ENCODE assay signal across 1 cellular context in genomic region chr17:39926588-39927100, GRCh38.
TF ChIP-seq lines count a peak whose summit lies in the region.

No MANE protein-coding gene starts in this region.

TF ChIP-seq in HEK293, 187 proteins besides CTCF, POLR2A, EP300 and RAD21 (continued from another document):
- TF ChIP-seq ZNF548 (tag by site-specific recombination; IDR thresholded peaks at IDR 0.05) (peak; percentile 94), BCL6B (tag by site-specific recombination; IDR thresholded peaks at IDR 0.05) (no peak), PBX3 (CRISPR knock-in tag; IDR thresholded peaks at IDR 0.05) (no peak), ZNF600 (tag by site-specific recombination; IDR thresholded peaks at IDR 0.05) (peak; percentile 42; the same call in 1 of the 2 replicates), ZNF747 (tag by site-specific recombination; IDR thresholded peaks at IDR 0.05) (no peak)
- TF ChIP-seq, protein P1, sequence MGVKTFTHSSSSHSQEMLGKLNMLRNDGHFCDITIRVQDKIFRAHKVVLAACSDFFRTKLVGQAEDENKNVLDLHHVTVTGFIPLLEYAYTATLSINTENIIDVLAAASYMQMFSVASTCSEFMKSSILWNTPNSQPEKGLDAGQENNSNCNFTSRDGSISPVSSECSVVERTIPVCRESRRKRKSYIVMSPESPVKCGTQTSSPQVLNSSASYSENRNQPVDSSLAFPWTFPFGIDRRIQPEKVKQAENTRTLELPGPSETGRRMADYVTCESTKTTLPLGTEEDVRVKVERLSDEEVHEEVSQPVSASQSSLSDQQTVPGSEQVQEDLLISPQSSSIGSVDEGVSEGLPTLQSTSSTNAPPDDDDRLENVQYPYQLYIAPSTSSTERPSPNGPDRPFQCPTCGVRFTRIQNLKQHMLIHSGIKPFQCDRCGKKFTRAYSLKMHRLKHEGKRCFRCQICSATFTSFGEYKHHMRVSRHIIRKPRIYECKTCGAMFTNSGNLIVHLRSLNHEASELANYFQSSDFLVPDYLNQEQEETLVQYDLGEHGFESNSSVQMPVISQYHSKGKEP (tag by site-specific recombination; IDR thresholded peaks at IDR 0.05), result no peak
